In genomic region chr10:58661902-58662301, GRCh38 we compare ENCODE assay signal across 13 cellular contexts.
DNase-seq lines count a peak whose midpoint lies in the region; ATAC-seq, FAIRE-seq and TF ChIP-seq lines count a peak whose summit lies in the region.
"Had no signal": no experiment of that assay in that cellular context is flagged by ENCODE, and none has a peak within 500 bp of the region (broad histone marks: within the 10 kb centered on the region; RNA-seq: fewer than 3 reads in every experiment).

No MANE protein-coding gene starts in this region.

- peak overlapping the region; percentile 69 for H3K4me3 ChIP-seq in ACC112 (ENCODE audit: low read depth, low read length)
- no peak overlapping the region for H3K4me3 ChIP-seq in KMS-11 (IDR thresholded peaks at IDR 0.05; ENCODE audit: insufficient read depth, low read depth, low read length)
- no peak overlapping the region for H3K4me3 ChIP-seq in astrocyte (ENCODE audit: insufficient read depth, low read depth, low read length)
- H3K4me3 ChIP-seq in osteoblast (ENCODE audit: insufficient read depth, low read length) = no peak overlapping the region

- no peak for FAIRE-seq in astrocyte (lab: Jason Lieb, UNC)
- FAIRE-seq: H1 had no signal

- H3K27me3 ChIP-seq in ACC112 (ENCODE audit: insufficient read depth, low read length) (no peaks in the 10 kb centered on the region), KMS-11 (ENCODE audit: insufficient read depth, low read depth) (no peaks in the 10 kb centered on the region), astrocyte (ENCODE audit: insufficient read depth, low read length) (no peaks in the 10 kb centered on the region), osteoblast (ENCODE audit: insufficient read depth, low read length) (no peaks in the 10 kb centered on the region)

- H3K79me2 ChIP-seq in ACC112 (ENCODE audit: control insufficient read depth, insufficient read depth, low read length, unreplicated experiment) = peaks cover 21% of the 10 kb centered on the region
- no peaks in the 10 kb centered on the region for H3K79me2 ChIP-seq in KMS-11 (ENCODE audit: insufficient read depth, low read depth)
- peaks cover 58% of the 10 kb centered on the region for H3K79me2 ChIP-seq in astrocyte (ENCODE audit: insufficient read depth, low read length)
- peaks cover 71% of the 10 kb centered on the region for H3K79me2 ChIP-seq in osteoblast (ENCODE audit: insufficient read depth, low read length)

- no peaks in the 10 kb centered on the region for H4K20me1 ChIP-seq in KMS-11 (ENCODE audit: insufficient read depth)
- no peaks in the 10 kb centered on the region for H4K20me1 ChIP-seq in astrocyte (ENCODE audit: insufficient read depth, low read length)
- no peaks in the 10 kb centered on the region for H4K20me1 ChIP-seq in osteoblast (ENCODE audit: insufficient read depth, low read length)

- peak overlapping the region; percentile 85 for H3K27ac Mint-ChIP-seq in astrocyte (ENCODE audit: unreplicated experiment)
- H3K27ac Mint-ChIP-seq: CD4-positive, CD25-positive, alpha-beta regulatory T cell had no signal

- no peaks in the 10 kb centered on the region for H3K9me3 ChIP-seq in astrocyte (ENCODE audit: insufficient read depth, low read depth, low read length)
- no peaks in the 10 kb centered on the region for H3K9me3 ChIP-seq in osteoblast (ENCODE audit: low read depth, low read length)

- no peak overlapping the region for H3K9ac ChIP-seq in KMS-11
- peak overlapping the region; percentile 26 for H3K9ac ChIP-seq in astrocyte (ENCODE audit: low read length)

- peaks cover 25% of the 10 kb centered on the region for H3K4me1 Mint-ChIP-seq in astrocyte (ENCODE audit: low read depth, unreplicated experiment)

- peaks cover 8% of the 10 kb centered on the region for H3K36me3 Mint-ChIP-seq in astrocyte (ENCODE audit: low read depth, unreplicated experiment)
- H3K36me3 Mint-ChIP-seq: CD4-positive, CD25-positive, alpha-beta regulatory T cell had no signal

- peak overlapping the region; percentile 94 for H3K27ac ChIP-seq in ACC112 (ENCODE audit: low read depth, low read length)
- H3K27ac ChIP-seq in KMS-11 = 0 out of 2 replicates have a peak overlapping the region, but pooled peaks have one; percentile 13
- H3K27ac ChIP-seq in astrocyte (ENCODE audit: low read depth, low read length) = peak overlapping the region; percentile 83
- peak overlapping the region; percentile 87 for H3K27ac ChIP-seq in osteoblast (ENCODE audit: low read depth, low read length)

- ATAC-seq in Right ventricle myocardium superior (ENCODE audit: poor library complexity) = no peak
- ATAC-seq: Right ventricle myocardium inferior had no signal

- H3K9me3 Mint-ChIP-seq in astrocyte (ENCODE audit: unreplicated experiment) = peaks cover 9% of the 10 kb centered on the region

- no peak overlapping the region for H3K4me3 Mint-ChIP-seq in astrocyte (ENCODE audit: unreplicated experiment)
- H3K4me3 Mint-ChIP-seq: CD4-positive, CD25-positive, alpha-beta regulatory T cell had no signal

- peaks cover 33% of the 10 kb centered on the region for H3K4me1 ChIP-seq in ACC112 (ENCODE audit: control insufficient read depth, insufficient read depth, low read length, unreplicated experiment)
- peaks cover 54% of the 10 kb centered on the region for H3K4me1 ChIP-seq in KMS-11 (ENCODE audit: low read depth, poor library complexity, severe bottlenecking)
- peaks cover 30% of the 10 kb centered on the region for H3K4me1 ChIP-seq in astrocyte (ENCODE audit: insufficient read depth, low read length)
- H3K4me1 ChIP-seq in osteoblast (ENCODE audit: insufficient read depth, low read length) = peaks cover 51% of the 10 kb centered on the region

- no peaks in the 10 kb centered on the region for H3K27me3 Mint-ChIP-seq in astrocyte (ENCODE audit: low read depth, unreplicated experiment)
- H3K27me3 Mint-ChIP-seq: CD4-positive, CD25-positive, alpha-beta regulatory T cell had no signal

- DNase-seq in astrocyte (ENCODE audit: low read depth) (no peak), osteoblast (ENCODE audit: insufficient read length, low spot score, missing footprints) (no peak), DMS153 (lab: John Stamatoyannopoulos, UW) (no peak), NCI-H2081 (lab: John Stamatoyannopoulos, UW) (no peak), HCEC 1CT (no peak), Right ventricle myocardium superior (no peak)
- DNase-seq: CD4-positive, CD25-positive, alpha-beta regulatory T cell; Kasumi-1; NCI-H1436 had no signal

- intact Hi-C loops in Right ventricle myocardium superior (cut with DNase I) = no loop called here

- H3K36me3 ChIP-seq in ACC112 (ENCODE audit: insufficient read depth, low read length) (peaks cover 9% of the 10 kb centered on the region), KMS-11 (ENCODE audit: insufficient read depth) (no peaks in the 10 kb centered on the region), astrocyte (ENCODE audit: insufficient read depth, low read length) (no peaks in the 10 kb centered on the region), osteoblast (ENCODE audit: insufficient read depth, low read length) (no peaks in the 10 kb centered on the region)

- H2AFZ ChIP-seq in ACC112 (ENCODE audit: low read length, unreplicated experiment) (no peak overlapping the region), KMS-11 (ENCODE audit: low read depth) (no peak overlapping the region), astrocyte (ENCODE audit: low read depth, low read length) (no peak overlapping the region), osteoblast (ENCODE audit: low read length) (no peak overlapping the region)

- TF ChIP-seq CTCF in KMS-11 (conservative IDR thresholded peaks at IDR 0.05; ENCODE audit: low read depth, low read length) = no peak
- TF ChIP-seq CTCF in astrocyte (IDR thresholded peaks at IDR 0.05; ENCODE audit: insufficient read depth, low read depth, low read length) = no peak
- no peak for TF ChIP-seq CTCF in osteoblast (IDR thresholded peaks at IDR 0.05; ENCODE audit: extremely low read depth, low read depth, low read length)

- H3K4me2 ChIP-seq in KMS-11 = peak overlapping the region; percentile 33
- peak overlapping the region; percentile 78 for H3K4me2 ChIP-seq in astrocyte (ENCODE audit: low read length)
- H3K4me2 ChIP-seq in osteoblast (ENCODE audit: insufficient read depth, low read length) = peak overlapping the region; percentile 76

Comparison
In these comparisons a context has a peak if more than half of its experiments do, and no peak if none do; other contexts are left out.
1. H3K27ac ChIP-seq: peak in every context shown above with its lines; median percentile 94 in ACC112; 87 in osteoblast; 83 in astrocyte; 13 in KMS-11.